ENCODE assay signal across 7 cellular contexts in genomic region chr2:97645112-97645699, GRCh38. TPM values are rescaled to one million over a fixed set of nuclear protein-coding genes. Genes with fewer than 3 reads are reported as not detected.
DNase-seq lines count a peak whose midpoint lies in the region; ATAC-seq and TF ChIP-seq lines count a peak whose summit lies in the region.

No MANE protein-coding gene starts in this region.

- ATAC-seq in GM18498 (IDR thresholded peaks at IDR 0.05; ENCODE audit: unreplicated experiment) = peak; percentile 42

- H3K4me1 ChIP-seq in spleen = peaks cover 7 to 47% (median 30%) of the 10 kb centered on the region in 6 donors

- intact Hi-C loops in spleen (cut with DNase I; ENCODE audit: low total_unique reads) = no loop called here

- TF ChIP-seq POLR2A in spleen (IDR thresholded peaks at IDR 0.05) = no peak

- H3K27me3 ChIP-seq in H7 (ENCODE audit: control insufficient read depth, insufficient read depth, low read length) (no peaks in the 10 kb centered on the region), MG63 (no peaks in the 10 kb centered on the region), spleen (replicated peaks in 1 of 7) (no peaks in the 10 kb centered on the region)

- peak overlapping the region; percentile 95 for H3K27ac Mint-ChIP-seq in activated naive CD8-positive, alpha-beta T cell treated with anti-CD3 and anti-CD28 coated beads for 36 hours

- H3K9me3 ChIP-seq in MG63 (no peaks in the 10 kb centered on the region), iPS-18c (ENCODE audit: control insufficient read depth, insufficient read depth, low read length) (peaks cover 2% of the 10 kb centered on the region), spleen (no peaks in the 10 kb centered on the region)

- no peaks in the 10 kb centered on the region for H3K27me3 Mint-ChIP-seq in activated naive CD8-positive, alpha-beta T cell treated with anti-CD3 and anti-CD28 coated beads for 36 hours

- 4 to 7% (median 4%) methylated on average over 19 of the region's 19 CpGs for WGBS in spleen, 5 donors

- TF ChIP-seq CTCF in spleen (IDR thresholded peaks at IDR 0.05 in 8 of 11, conservative IDR thresholded peaks at IDR 0.05 in 3 of 11) = no peak

- H3K4me3 Mint-ChIP-seq in activated naive CD8-positive, alpha-beta T cell treated with anti-CD3 and anti-CD28 coated beads for 36 hours = peak overlapping the region; percentile 91

- H3K36me3 ChIP-seq in H7 (replicated peaks; ENCODE audit: control insufficient read depth, insufficient read depth, low read length) (peaks cover 16% of the 10 kb centered on the region), MG63 (peaks cover 25% of the 10 kb centered on the region), spleen (peaks cover 5 to 34% (median 27%) of the 10 kb centered on the region in 6 donors)

- H3K4me1 Mint-ChIP-seq in activated naive CD8-positive, alpha-beta T cell treated with anti-CD3 and anti-CD28 coated beads for 36 hours = peaks cover 23% of the 10 kb centered on the region

- H3K4me3 ChIP-seq in H7 (ENCODE audit: insufficient read depth, low read depth, low read length) (peak overlapping the region; percentile 67), MG63 (peak overlapping the region; percentile 97), iPS-18c (ENCODE audit: insufficient read depth, low read depth, low read length) (peak overlapping the region; percentile 99), spleen (peak overlapping the region; percentile 87 to 100 (median 95))

- no peaks in the 10 kb centered on the region for H3K9me3 Mint-ChIP-seq in activated naive CD8-positive, alpha-beta T cell treated with anti-CD3 and anti-CD28 coated beads for 36 hours

- peak overlapping the region; percentile 93 to 97 (median 96) for H3K27ac ChIP-seq in spleen

- DNase-seq in H7 (peak; percentile 66), MG63 (peak; percentile 32), spleen (peak; percentile 91), NCI-H524 (lab: John Stamatoyannopoulos, UW) (no peak)
- DNase-seq in activated naive CD8-positive, alpha-beta T cell treated with anti-CD3 and anti-CD28 coated beads for 36 hours = no peak

- peaks cover 20% of the 10 kb centered on the region for H3K36me3 Mint-ChIP-seq in activated naive CD8-positive, alpha-beta T cell treated with anti-CD3 and anti-CD28 coated beads for 36 hours

RNA-seq across cellular contexts. Expression of gene COX5B, which starts 0.7 kb away (rescaled TPM):
- 312 and 347 TPM in 2 replicates for total RNA-seq in H7 (2014; rRNA removed; shearing (Covaris generic))
- total RNA-seq in MG63 (2014; rRNA removed; shearing (Covaris generic); ENCODE audit: low replicate concordance) = 151 and 541 TPM in 2 replicates
- total RNA-seq in activated naive CD8-positive, alpha-beta T cell treated with anti-CD3 and anti-CD28 coated beads for 36 hours = 100 to 1,000 TPM; 214 to 225 TPM
- total RNA-seq in spleen = 100 to 1,000 TPM; 138 to 284 (median 167) TPM
- 100 to 1,000 TPM; 291 to 341 (median 300) TPM for polyA plus RNA-seq in spleen

RNA-seq across cellular contexts. Expression of gene ACTR1B, which starts 18.6 kb away (rescaled TPM):
- 49.7 and 58.3 TPM in 2 replicates for total RNA-seq in H7 (2014; rRNA removed; shearing (Covaris generic))
- total RNA-seq in MG63 (2014; rRNA removed; shearing (Covaris generic); ENCODE audit: low replicate concordance) = 21.4 and 37.1 TPM in 2 replicates
- 10 to 100 TPM; 85.4 to 89.6 TPM for total RNA-seq in activated naive CD8-positive, alpha-beta T cell treated with anti-CD3 and anti-CD28 coated beads for 36 hours
- 100 to 1,000 TPM in 1 of 7 donors, 10 to 100 TPM in 6; 70.8 to 101 (median 78.0) TPM for total RNA-seq in spleen
- 10 to 100 TPM; 59.7 to 90.2 (median 63.4) TPM for polyA plus RNA-seq in spleen

RNA-seq across cellular contexts. Expression of gene C2orf92, which starts 24.3 kb away (rescaled TPM):
- total RNA-seq in H7 (2014; rRNA removed; shearing (Covaris generic)) = 2.5 and 4.2 TPM in 2 replicates
- total RNA-seq in MG63 (2014; rRNA removed; shearing (Covaris generic); ENCODE audit: low replicate concordance) = not detected in 2 replicates
- 1 to 10 TPM; 6.1 to 7.3 TPM for total RNA-seq in activated naive CD8-positive, alpha-beta T cell treated with anti-CD3 and anti-CD28 coated beads for 36 hours
- total RNA-seq in spleen = 10 to 100 TPM in 5 of 7 donors, 1 to 10 TPM in 2; 9.2 to 33.6 (median 21.6) TPM
- polyA plus RNA-seq in spleen = 10 to 100 TPM in 2 of 3 donors, 1 to 10 TPM in 1; 5.7 to 24.7 (median 21.2) TPM

RNA-seq across cellular contexts. Expression of gene ANKRD36B, which starts 55.5 kb away (rescaled TPM):
- 3.0 and 6.1 TPM in 2 replicates for total RNA-seq in H7 (2014; rRNA removed; shearing (Covaris generic))
- 2.9 and 14.1 TPM in 2 replicates for total RNA-seq in MG63 (2014; rRNA removed; shearing (Covaris generic); ENCODE audit: low replicate concordance)
- 10 to 100 TPM; 17.8 to 20.1 TPM for total RNA-seq in activated naive CD8-positive, alpha-beta T cell treated with anti-CD3 and anti-CD28 coated beads for 36 hours
- 100 to 1,000 TPM in 1 of 7 donors, 10 to 100 TPM in 6; 31.4 to 109 (median 51.9) TPM for total RNA-seq in spleen
- 10 to 100 TPM; 11.2 to 16.8 (median 14.1) TPM for polyA plus RNA-seq in spleen

Comparison
In these comparisons a context has a peak if more than half of its experiments do, and no peak if none do; other contexts are left out.
1. DNase-seq: peak in H7 (single experiment), MG63 (single experiment) and spleen (single experiment); none in activated naive CD8-positive, alpha-beta T cell treated with anti-CD3 and anti-CD28 coated beads for 36 hours (single experiment) and NCI-H524 (0 of 2).
2. Peak in every context shown above with its lines, with median percentiles within 50 percentile points of each other: H3K4me3 ChIP-seq.